In the genomic region with DNA sequence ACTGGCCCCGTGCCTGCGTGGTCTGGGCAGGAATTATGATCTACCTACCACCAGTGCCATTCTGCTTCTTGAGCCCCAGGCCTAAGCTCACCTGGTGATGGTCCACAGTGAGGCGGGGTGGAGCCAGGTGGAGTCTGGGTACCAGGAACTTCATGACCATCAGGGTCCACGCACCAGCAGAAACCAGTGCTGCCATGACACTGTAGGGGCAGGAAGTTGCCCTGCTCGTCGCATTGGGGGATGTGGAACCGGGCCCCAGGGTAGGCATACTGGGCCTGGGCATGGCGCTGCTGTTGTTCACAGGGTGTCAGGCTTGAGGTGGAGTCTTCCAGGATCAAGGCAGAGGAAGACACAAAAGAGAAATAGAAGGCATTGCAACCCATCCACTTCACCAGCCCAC, we compare ENCODE assay signal across 1 cellular context.
TF ChIP-seq lines count a peak whose summit lies in the region.

No MANE protein-coding gene starts in this region.

TF ChIP-seq in IMR-90, 13 proteins besides CTCF, POLR2A, EP300 and RAD21:
- no peak for TF ChIP-seq CEBPB (IDR thresholded peaks at IDR 0.05; ENCODE audit: low read depth, low read length)
- no peak for TF ChIP-seq RCOR1 (IDR thresholded peaks at IDR 0.05; ENCODE audit: insufficient replicate concordance, low read length)
- TF ChIP-seq MAZ (IDR thresholded peaks at IDR 0.05; ENCODE audit: borderline replicate concordance, low read depth, low read length): no peak
- TF ChIP-seq NFE2L2 (IDR thresholded peaks at IDR 0.05; ENCODE audit: low read depth, low read length): no peak
- TF ChIP-seq, protein P1, sequence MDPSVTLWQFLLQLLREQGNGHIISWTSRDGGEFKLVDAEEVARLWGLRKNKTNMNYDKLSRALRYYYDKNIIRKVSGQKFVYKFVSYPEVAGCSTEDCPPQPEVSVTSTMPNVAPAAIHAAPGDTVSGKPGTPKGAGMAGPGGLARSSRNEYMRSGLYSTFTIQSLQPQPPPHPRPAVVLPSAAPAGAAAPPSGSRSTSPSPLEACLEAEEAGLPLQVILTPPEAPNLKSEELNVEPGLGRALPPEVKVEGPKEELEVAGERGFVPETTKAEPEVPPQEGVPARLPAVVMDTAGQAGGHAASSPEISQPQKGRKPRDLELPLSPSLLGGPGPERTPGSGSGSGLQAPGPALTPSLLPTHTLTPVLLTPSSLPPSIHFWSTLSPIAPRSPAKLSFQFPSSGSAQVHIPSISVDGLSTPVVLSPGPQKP (IDR thresholded peaks at IDR 0.05; ENCODE audit: borderline replicate concordance, low read depth, low read length): no peak
- no peak for TF ChIP-seq MAFK (IDR thresholded peaks at IDR 0.05; ENCODE audit: low read depth, low read length)
- no peak for TF ChIP-seq CHD1 (IDR thresholded peaks at IDR 0.05; ENCODE audit: low read depth, low read length)
- TF ChIP-seq FOS (IDR thresholded peaks at IDR 0.05; ENCODE audit: low read depth, low read length): no peak
